38 cellular contexts compared by ENCODE assay signal in genomic region chr7:140281960-140282359, GRCh38.
"Had no signal": no experiment of that assay in that cellular context is flagged by ENCODE, and none has a peak within 500 bp of the region (broad histone marks: within the 10 kb centered on the region; RNA-seq: fewer than 3 reads in every experiment).

No MANE protein-coding gene starts in this region.

- H3K36me3 Mint-ChIP-seq: activated naive CD4-positive, alpha-beta T cell treated with anti-CD3 and anti-CD28 coated beads, Interleukin-2, amount 10 ng/mL, durations not matched to agents 7 days and 5 days; activated naive CD4-positive, alpha-beta T cell treated with anti-CD3 and anti-CD28 coated beads, Interleukin-2, amount 50 U/mL, for 24 hours; activated naive CD4-positive, alpha-beta T cell treated with anti-CD3 and anti-CD28 coated beads, Interleukin-2, amount 50 U/mL, for 72 hours; activated naive CD8-positive, alpha-beta T cell; activated naive CD8-positive, alpha-beta T cell treated with anti-CD3 and anti-CD28 coated beads for 36 hours; activated naive CD8-positive, alpha-beta T cell treated with anti-CD3 and anti-CD28 coated beads, Interleukin-2, amount 10 ng/mL, durations not matched to agents 7 days and 5 days; brain had no signal

- H3K27ac Mint-ChIP-seq: activated naive CD4-positive, alpha-beta T cell treated with anti-CD3 and anti-CD28 coated beads for 36 hours; activated naive CD4-positive, alpha-beta T cell treated with anti-CD3 and anti-CD28 coated beads, Interleukin-2, amount 10 ng/mL, durations not matched to agents 7 days and 5 days; activated naive CD4-positive, alpha-beta T cell treated with anti-CD3 and anti-CD28 coated beads, Interleukin-2, amount 50 U/mL, for 24 hours; activated naive CD8-positive, alpha-beta T cell; activated naive CD8-positive, alpha-beta T cell treated with anti-CD3 and anti-CD28 coated beads for 36 hours; activated naive CD8-positive, alpha-beta T cell treated with anti-CD3 and anti-CD28 coated beads, Interleukin-2, amount 10 ng/mL, durations not matched to agents 7 days and 5 days; activated naive CD8-positive, alpha-beta T cell treated with anti-CD3 and anti-CD28 coated beads, Interleukin-2, amount 50 U/mL, for 24 hours; activated T-cell treated with anti-CD3 and anti-CD28 coated beads, Interleukin-2, amount 50 U/mL, for 24 hours; activated T-cell treated with anti-CD3 and anti-CD28 coated beads, Interleukin-2, amount 50 U/mL, for 72 hours; activated T-helper 1 cell treated with anti-CD3 and anti-CD28 coated beads, Interleukin-12 subunit alpha, Interleukin-12 subunit beta, Interleukin-2, Interleukin-4 antibody, amounts not matched to agents 30 ng/mL and 10 ng/mL and 1 ng/mL, durations not matched to agents 14 hours and 24 hours and 36 hours; activated T-helper 17 cell treated with anti-CD3 and anti-CD28 coated beads, Interleukin-2, amount 50 U/mL, for 72 hours; activated T-helper 2 cell treated with anti-CD3 and anti-CD28 coated beads, Interferon-gamma antibody, Interleukin-2, Interleukin-4, amounts not matched to agents 10 μg/mL and 5 μg/mL and 100 μg/mL, durations not matched to agents 14 hours and 24 hours and 36 hours; brain had no signal

- FAIRE-seq: astrocyte, bronchial epithelial cell had no signal

- H3K27me3 ChIP-seq: adrenal gland, ascending aorta, body of pancreas, brain microvascular endothelial cell, breast epithelium, cardiac muscle cell had no signal

- H3K4me3 Mint-ChIP-seq: activated naive CD4-positive, alpha-beta T cell treated with anti-CD3 and anti-CD28 coated beads for 36 hours; activated naive CD4-positive, alpha-beta T cell treated with anti-CD3 and anti-CD28 coated beads, Interleukin-2, amount 10 ng/mL, durations not matched to agents 7 days and 5 days; activated naive CD4-positive, alpha-beta T cell treated with anti-CD3 and anti-CD28 coated beads, Interleukin-2, amount 50 U/mL, for 24 hours; activated naive CD8-positive, alpha-beta T cell; activated naive CD8-positive, alpha-beta T cell treated with anti-CD3 and anti-CD28 coated beads for 36 hours; activated naive CD8-positive, alpha-beta T cell treated with anti-CD3 and anti-CD28 coated beads, Interleukin-2, amount 10 ng/mL, durations not matched to agents 7 days and 5 days; activated naive CD8-positive, alpha-beta T cell treated with anti-CD3 and anti-CD28 coated beads, Interleukin-2, amount 50 U/mL, for 24 hours; activated T-cell treated with anti-CD3 and anti-CD28 coated beads, Interleukin-2, amount 50 U/mL, for 24 hours; activated T-cell treated with anti-CD3 and anti-CD28 coated beads, Interleukin-2, amount 50 U/mL, for 4 hours; activated T-cell treated with anti-CD3 and anti-CD28 coated beads, Interleukin-2, amount 50 U/mL, for 72 hours; activated T-helper 1 cell treated with anti-CD3 and anti-CD28 coated beads, Interleukin-12 subunit alpha, Interleukin-12 subunit beta, Interleukin-2, Interleukin-4 antibody, amounts not matched to agents 30 ng/mL and 10 ng/mL and 1 ng/mL, durations not matched to agents 14 hours and 24 hours and 36 hours; activated T-helper 17 cell treated with anti-CD3 and anti-CD28 coated beads, Interleukin-2, amount 50 U/mL, for 72 hours; brain; central memory CD8-positive, alpha-beta T cell had no signal

- H3K27ac ChIP-seq: adrenal gland, ascending aorta, body of pancreas, brain microvascular endothelial cell, breast epithelium, cardiac muscle cell had no signal

- H3K36me3 ChIP-seq: adrenal gland, ascending aorta, brain microvascular endothelial cell, breast epithelium, cardiac muscle cell had no signal

- H3K9me3 Mint-ChIP-seq: activated naive CD4-positive, alpha-beta T cell treated with anti-CD3 and anti-CD28 coated beads for 36 hours; activated naive CD4-positive, alpha-beta T cell treated with anti-CD3 and anti-CD28 coated beads, Interleukin-2, amount 10 ng/mL, durations not matched to agents 7 days and 5 days; activated naive CD4-positive, alpha-beta T cell treated with anti-CD3 and anti-CD28 coated beads, Interleukin-2, amount 50 U/mL, for 24 hours; activated naive CD8-positive, alpha-beta T cell treated with anti-CD3 and anti-CD28 coated beads for 36 hours; activated naive CD8-positive, alpha-beta T cell treated with anti-CD3 and anti-CD28 coated beads, Interleukin-2, amount 10 ng/mL, durations not matched to agents 7 days and 5 days; activated naive CD8-positive, alpha-beta T cell treated with anti-CD3 and anti-CD28 coated beads, Interleukin-2, amount 50 U/mL, for 24 hours; activated T-cell treated with anti-CD3 and anti-CD28 coated beads, Interleukin-2, amount 50 U/mL, for 24 hours; activated T-cell treated with anti-CD3 and anti-CD28 coated beads, Interleukin-2, amount 50 U/mL, for 4 hours; activated T-helper 1 cell treated with anti-CD3 and anti-CD28 coated beads, Interleukin-12 subunit alpha, Interleukin-12 subunit beta, Interleukin-2, Interleukin-4 antibody, amounts not matched to agents 30 ng/mL and 10 ng/mL and 1 ng/mL, durations not matched to agents 14 hours and 24 hours and 36 hours; activated T-helper 17 cell treated with anti-CD3 and anti-CD28 coated beads, Interleukin-2, amount 50 U/mL, for 72 hours; activated T-helper 2 cell treated with anti-CD3 and anti-CD28 coated beads, Interferon-gamma antibody, Interleukin-2, Interleukin-4, amounts not matched to agents 10 μg/mL and 5 μg/mL and 100 μg/mL, durations not matched to agents 14 hours and 24 hours and 36 hours; central memory CD8-positive, alpha-beta T cell had no signal

- ATAC-seq: activated naive CD4-positive, alpha-beta T cell treated with anti-CD3 and anti-CD28 coated beads, Interleukin-2, amount 50 U/mL, for 72 hours; activated naive CD8-positive, alpha-beta T cell treated with anti-CD3 and anti-CD28 coated beads, Interleukin-2, amount 50 U/mL, for 24 hours; activated T-cell treated with anti-CD3 and anti-CD28 coated beads, Interleukin-2, amount 50 U/mL, for 4 hours; activated T-cell treated with anti-CD3 and anti-CD28 coated beads, Interleukin-2, amount 50 U/mL, for 72 hours; activated T-helper 17 cell treated with anti-CD3 and anti-CD28 coated beads, Interleukin-2, amount 50 U/mL, for 72 hours; body of pancreas had no signal

- H3K9me3 ChIP-seq: adrenal gland, ascending aorta, body of pancreas had no signal

- H3K4me3 ChIP-seq: adrenal gland, ascending aorta, body of pancreas, breast epithelium, cardiac muscle cell had no signal

- H3K4me1 Mint-ChIP-seq: activated naive CD4-positive, alpha-beta T cell treated with anti-CD3 and anti-CD28 coated beads, Interleukin-2, amount 10 ng/mL, durations not matched to agents 7 days and 5 days; activated naive CD4-positive, alpha-beta T cell treated with anti-CD3 and anti-CD28 coated beads, Interleukin-2, amount 50 U/mL, for 24 hours; activated naive CD8-positive, alpha-beta T cell treated with anti-CD3 and anti-CD28 coated beads for 36 hours; activated naive CD8-positive, alpha-beta T cell treated with anti-CD3 and anti-CD28 coated beads, Interleukin-2, amount 10 ng/mL, durations not matched to agents 7 days and 5 days; activated naive CD8-positive, alpha-beta T cell treated with anti-CD3 and anti-CD28 coated beads, Interleukin-2, amount 50 U/mL, for 24 hours; activated T-helper 17 cell treated with anti-CD3 and anti-CD28 coated beads, Interleukin-2, amount 50 U/mL, for 72 hours; brain; central memory CD8-positive, alpha-beta T cell had no signal

- DNase-seq: activated gamma-delta T cell; activated gamma-delta T cell treated with Interleukin-2 at 50 U/mL for 16 hours; activated naive CD4-positive, alpha-beta T cell; activated naive CD4-positive, alpha-beta T cell treated with anti-CD3 and anti-CD28 coated beads for 36 hours; activated naive CD4-positive, alpha-beta T cell treated with anti-CD3 and anti-CD28 coated beads, Interleukin-2, amount 10 ng/mL, durations not matched to agents 7 days and 5 days; activated naive CD4-positive, alpha-beta T cell treated with anti-CD3 and anti-CD28 coated beads, Interleukin-2, amount 50 U/mL, for 16 hours; activated naive CD4-positive, alpha-beta T cell treated with Interleukin-2 at 50 U/mL for 16 hours; activated naive CD8-positive, alpha-beta T cell treated with anti-CD3 and anti-CD28 coated beads for 36 hours; activated naive CD8-positive, alpha-beta T cell treated with anti-CD3 and anti-CD28 coated beads, Interleukin-2, amount 10 ng/mL, durations not matched to agents 7 days and 5 days; activated naive CD8-positive, alpha-beta T cell treated with anti-CD3 and anti-CD28 coated beads, Interleukin-2, amount 50 U/mL, for 24 hours; activated T-cell treated with anti-CD3 and anti-CD28 coated beads for 4 hours; activated T-cell treated with anti-CD3 and anti-CD28 coated beads, Interleukin-2, amount 50 U/mL, for 1 hour; activated T-cell treated with anti-CD3 and anti-CD28 coated beads, Interleukin-2, amount 50 U/mL, for 24 hours; activated T-cell treated with anti-CD3 and anti-CD28 coated beads, Interleukin-2, amount 50 U/mL, for 4 hours; activated T-cell treated with anti-CD3 and anti-CD28 coated beads, Interleukin-2, amount 50 U/mL, for 48 hours; activated T-cell treated with anti-CD3 and anti-CD28 coated beads, Interleukin-2, amount 50 U/mL, for 72 hours; adrenal gland; amniotic stem cell; amygdala; anterior cingulate cortex; body of pancreas; brain microvascular endothelial cell; caudate nucleus; central memory CD4-positive, alpha-beta T cell; cerebellar nuclear complex had no signal

- H3K4me1 ChIP-seq: adrenal gland, ascending aorta, body of pancreas, breast epithelium had no signal

- H3K27me3 Mint-ChIP-seq: activated naive CD4-positive, alpha-beta T cell treated with anti-CD3 and anti-CD28 coated beads, Interleukin-2, amount 50 U/mL, for 24 hours; activated naive CD8-positive, alpha-beta T cell; activated naive CD8-positive, alpha-beta T cell treated with anti-CD3 and anti-CD28 coated beads for 36 hours; activated naive CD8-positive, alpha-beta T cell treated with anti-CD3 and anti-CD28 coated beads, Interleukin-2, amount 10 ng/mL, durations not matched to agents 7 days and 5 days; activated naive CD8-positive, alpha-beta T cell treated with anti-CD3 and anti-CD28 coated beads, Interleukin-2, amount 50 U/mL, for 24 hours; activated T-cell treated with anti-CD3 and anti-CD28 coated beads, Interleukin-2, amount 50 U/mL, for 24 hours; activated T-helper 17 cell treated with anti-CD3 and anti-CD28 coated beads, Interleukin-2, amount 50 U/mL, for 72 hours; central memory CD8-positive, alpha-beta T cell had no signal
